ENCODE assay signal across 13 cellular contexts in the genomic region with DNA sequence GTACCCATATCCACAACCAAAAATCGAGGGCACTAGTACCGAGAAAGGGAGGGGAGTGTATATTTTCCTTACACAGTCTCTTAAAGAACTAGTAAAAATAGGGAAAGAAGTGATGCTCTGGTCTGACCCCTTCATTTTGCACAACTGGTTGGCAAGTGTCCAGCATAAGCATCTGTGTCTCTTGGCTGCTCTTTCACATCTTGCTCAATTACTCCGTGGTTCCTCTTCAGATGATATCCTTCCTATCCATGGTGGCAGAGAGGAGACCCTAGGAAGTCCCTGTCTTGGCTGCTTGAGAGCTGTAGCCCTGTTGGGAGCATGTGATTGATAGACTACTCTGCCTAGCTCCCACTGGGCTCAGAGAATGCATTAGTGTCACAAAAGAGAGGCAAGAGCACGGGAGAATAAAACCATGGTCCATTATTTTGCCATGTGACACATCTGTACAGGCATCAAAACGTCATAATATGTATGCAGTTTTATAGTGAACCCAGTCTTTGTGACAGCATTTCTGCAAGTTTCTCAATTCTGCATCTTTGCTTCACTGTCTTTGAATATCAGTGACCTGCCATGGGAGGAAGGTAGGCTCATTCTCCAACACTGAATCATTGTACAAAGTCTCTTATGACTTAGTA.
DNase-seq lines count a peak whose midpoint lies in the region; TF ChIP-seq lines count a peak whose summit lies in the region.
"Had no signal": no experiment of that assay in that cellular context is flagged by ENCODE, and none has a peak within 500 bp of the region (broad histone marks: within the 10 kb centered on the region; RNA-seq: fewer than 3 reads in every experiment).

No MANE protein-coding gene starts in this region.

- H3K9ac ChIP-seq in BLaER1 treated with 17β-estradiol and CSF1 and Interleukin-3, amounts not matched to agents 10 nM and 100 nM: no peak overlapping the region
- H3K9ac ChIP-seq in neural progenitor cell: no peak overlapping the region

- TF ChIP-seq CTCF in foreskin fibroblast (IDR thresholded peaks at IDR 0.05; ENCODE audit: low read depth, low read length) (no peak), neural progenitor cell (IDR thresholded peaks at IDR 0.05) (no peak), GM13976 (IDR thresholded peaks at IDR 0.05; ENCODE audit: borderline replicate concordance, control extremely low read depth, extremely low read depth, insufficient read depth, missing control alignments) (no peak)

- in situ Hi-C loops in GM13976 (cut with MboI; ENCODE audit: low sequenced_read_pairs, unreplicated experiment): no loop called here

- peaks cover 7 to 50% (median 15%) of the 10 kb centered on the region in 10 experiments; a peak in 18 of 20 replicates for H3K4me1 ChIP-seq in BLaER1 treated with 17β-estradiol and CSF1 and Interleukin-3, amounts not matched to agents 10 nM and 100 nM
- peaks cover 32% of the 10 kb centered on the region for H3K4me1 ChIP-seq in neural progenitor cell

- H3K79me2 ChIP-seq in neural progenitor cell (ENCODE audit: low read depth): no peaks in the 10 kb centered on the region

- H3K9me3 Mint-ChIP-seq in neural progenitor cell: no peaks in the 10 kb centered on the region

- no peaks in the 10 kb centered on the region; a peak in 1 of 22 replicates for H4K20me1 ChIP-seq in BLaER1 treated with 17β-estradiol and CSF1 and Interleukin-3, amounts not matched to agents 10 nM and 100 nM
- no peaks in the 10 kb centered on the region for H4K20me1 ChIP-seq in neural progenitor cell (ENCODE audit: low read depth)

- H3K27me3 ChIP-seq in BLaER1 treated with 17β-estradiol and CSF1 and Interleukin-3, amounts not matched to agents 10 nM and 100 nM: no peaks in the 10 kb centered on the region
- no peaks in the 10 kb centered on the region for H3K27me3 ChIP-seq in neural progenitor cell

- no peak overlapping the region for H3K27ac ChIP-seq in BLaER1 treated with 17β-estradiol and CSF1 and Interleukin-3, amounts not matched to agents 10 nM and 100 nM
- no peak overlapping the region for H3K27ac ChIP-seq in neural progenitor cell

- no peaks in the 10 kb centered on the region for H3K36me3 ChIP-seq in BLaER1 treated with 17β-estradiol and CSF1 and Interleukin-3, amounts not matched to agents 10 nM and 100 nM
- H3K36me3 ChIP-seq in neural progenitor cell: no peaks in the 10 kb centered on the region

- H3K4me3 Mint-ChIP-seq in neural progenitor cell: no peak overlapping the region
- H3K4me3 Mint-ChIP-seq: activated CD4-positive, alpha-beta memory T cell treated with anti-CD3 and anti-CD28 coated beads for 36 hours; stimulated activated naive CD8-positive, alpha-beta T cell treated with anti-CD3 and anti-CD28 coated beads, Interleukin-15, amount 100 ng/mL, for 72 hours had no signal

- H3K36me3 Mint-ChIP-seq in neural progenitor cell: no peaks in the 10 kb centered on the region
- H3K36me3 Mint-ChIP-seq: activated CD4-positive, alpha-beta memory T cell treated with anti-CD3 and anti-CD28 coated beads for 36 hours had no signal

- H3K4me3 ChIP-seq in BLaER1 treated with 17β-estradiol and CSF1 and Interleukin-3, amounts not matched to agents 10 nM and 100 nM: no peak overlapping the region
- H3K4me3 ChIP-seq in foreskin fibroblast (ENCODE audit: low read depth in 1 of 2, low read length in 2 of 2) (no peak overlapping the region), neural progenitor cell (no peak overlapping the region)

- H3K4me1 Mint-ChIP-seq in neural progenitor cell: peaks cover 32% of the 10 kb centered on the region

- DNase-seq in NCI-H226: peak; percentile 10
- peak; percentile 53 to 75 for DNase-seq in foreskin fibroblast
- no peak for DNase-seq in neural progenitor cell (ENCODE audit: low spot score)
- no peak for DNase-seq in GM13976 (ENCODE audit: low spot score)
- DNase-seq in DMS79 treated with DMSO at 0.1 percent for 48 hours (lab: John Stamatoyannopoulos, UW): no peak
- no peak for DNase-seq in dedifferentiated amniotic fluid mesenchymal stem cell (ENCODE audit: extremely low spot score)
- DNase-seq in NCI-H774 (lab: John Stamatoyannopoulos, UW): no peak
- DNase-seq: activated CD4-positive, alpha-beta memory T cell treated with anti-CD3 and anti-CD28 coated beads for 36 hours; C1 segment of cervical spinal cord; foreskin melanocyte; NCI-H2029 treated with DMSO at 0.1 percent for 48 hours; stimulated activated naive CD8-positive, alpha-beta T cell treated with anti-CD3 and anti-CD28 coated beads, Interleukin-15, amount 100 ng/mL, for 72 hours had no signal

- no peaks in the 10 kb centered on the region for H3F3A ChIP-seq in neural progenitor cell (ENCODE audit: low read depth)

- no peaks in the 10 kb centered on the region for H3K9me3 ChIP-seq in BLaER1 treated with 17β-estradiol and CSF1 and Interleukin-3, amounts not matched to agents 10 nM and 100 nM (replicated peaks in 1 of 11)
- no peaks in the 10 kb centered on the region for H3K9me3 ChIP-seq in neural progenitor cell (ENCODE audit: low read depth)

- H3K27ac Mint-ChIP-seq in neural progenitor cell: peak overlapping the region; percentile 85
- H3K27ac Mint-ChIP-seq: activated CD4-positive, alpha-beta memory T cell treated with anti-CD3 and anti-CD28 coated beads for 36 hours; stimulated activated naive CD8-positive, alpha-beta T cell treated with anti-CD3 and anti-CD28 coated beads, Interleukin-15, amount 100 ng/mL, for 72 hours had no signal

- no peak overlapping the region for H2AFZ ChIP-seq in neural progenitor cell (replicated peaks)

- peak overlapping the region in 6 of 11 experiments; percentile 11 to 45 (median 19); a peak in 6 of 22 replicates for H3K4me2 ChIP-seq in BLaER1 treated with 17β-estradiol and CSF1 and Interleukin-3, amounts not matched to agents 10 nM and 100 nM
- H3K4me2 ChIP-seq in neural progenitor cell: no peak overlapping the region

- peaks cover 2% of the 10 kb centered on the region for H3K27me3 Mint-ChIP-seq in neural progenitor cell (ENCODE audit: insufficient read depth, low read depth)
- H3K27me3 Mint-ChIP-seq: activated CD4-positive, alpha-beta memory T cell treated with anti-CD3 and anti-CD28 coated beads for 36 hours; stimulated activated naive CD8-positive, alpha-beta T cell treated with anti-CD3 and anti-CD28 coated beads, Interleukin-15, amount 100 ng/mL, for 72 hours had no signal

Comparison
In these comparisons a context has a peak if more than half of its experiments do, and no peak if none do; other contexts are left out.
1. DNase-seq: peak in NCI-H226 (single experiment) and foreskin fibroblast (2 of 2); none in neural progenitor cell (single experiment), GM13976 (single experiment), DMS79 treated with DMSO at 0.1 percent for 48 hours (single experiment), dedifferentiated amniotic fluid mesenchymal stem cell (single experiment) and NCI-H774 (single experiment).